In the genomic region with DNA sequence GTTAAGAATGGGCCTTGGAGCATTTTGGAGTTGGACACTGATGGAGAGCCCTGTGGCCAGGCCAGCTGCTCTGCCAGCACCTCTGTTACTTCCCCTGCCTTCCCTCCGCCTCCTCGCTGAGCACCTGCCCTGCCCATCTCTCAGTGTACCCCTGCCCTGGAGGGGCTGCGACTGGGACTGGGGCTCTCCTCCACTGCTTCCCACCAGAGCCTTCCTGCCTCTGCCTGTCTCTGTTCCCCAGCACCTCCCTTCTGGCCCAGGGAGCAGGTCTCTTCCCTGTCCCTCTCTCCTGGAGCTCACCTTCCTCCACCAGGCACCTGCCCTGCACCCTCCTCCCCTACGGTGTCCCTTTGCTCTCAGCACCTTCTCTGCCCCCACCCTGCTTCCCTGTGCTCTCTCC, we compare ENCODE assay signal across 19 cellular contexts.
A peak's percentile ranks its signal among the peaks of the same experiment; 100 is the strongest.
DNase-seq lines count a peak whose midpoint lies in the region; ATAC-seq, FAIRE-seq and TF ChIP-seq lines count a peak whose summit lies in the region.
"Had no signal": no experiment of that assay in that cellular context is flagged by ENCODE, and none has a peak within 500 bp of the region (broad histone marks: within the 10 kb centered on the region; RNA-seq: fewer than 3 reads in every experiment).

No MANE protein-coding gene starts in this region.

- in situ Hi-C loops in G401 (cut with HindIII; ENCODE audit: low sequenced_read_pairs) = no loop called here

- FAIRE-seq in D721Med (lab: Jason Lieb, UNC) = no peak
- FAIRE-seq in kidney (lab: Jason Lieb, UNC) = no peak
- FAIRE-seq: colon, TTC549 had no signal

- intact Hi-C loops in kidney (cut with DNase I) = no loop called here

- no peak for TF ChIP-seq CTCF in DOHH2 (IDR thresholded peaks at IDR 0.05; ENCODE audit: low read depth, low read length, poor library complexity, severe bottlenecking)
- no peak for TF ChIP-seq CTCF in D721Med (IDR thresholded peaks at IDR 0.05; ENCODE audit: insufficient read depth, missing control alignments)
- TF ChIP-seq CTCF in kidney (IDR thresholded peaks at IDR 0.05; ENCODE audit: borderline replicate concordance, extremely low read depth, insufficient read depth) = no peak

- H3K27me3 ChIP-seq in BLaER1 treated with 17β-estradiol and CSF1 and Interleukin-3, amounts not matched to agents 10 nM and 100 nM = no peaks in the 10 kb centered on the region
- H3K27me3 ChIP-seq in DOHH2 (ENCODE audit: control insufficient read depth, low read length) = no peaks in the 10 kb centered on the region
- H3K27me3 ChIP-seq: BE2C, ovary had no signal

- H3K36me3 Mint-ChIP-seq in activated naive CD4-positive, alpha-beta T cell treated with anti-CD3 and anti-CD28 coated beads, Interleukin-2, amount 50 U/mL, for 72 hours = peaks cover 10 to 22% of the 10 kb centered on the region in 2 donors

- H3K9me2 ChIP-seq in DOHH2 (replicated peaks; ENCODE audit: control insufficient read depth, low read length) = no peaks in the 10 kb centered on the region

- H3K27ac ChIP-seq in BLaER1 treated with 17β-estradiol and CSF1 and Interleukin-3, amounts not matched to agents 10 nM and 100 nM = peak overlapping the region in 7 of 11 experiments; percentile 1 to 94 (median 76); a peak in 11 of 22 replicates
- H3K27ac ChIP-seq in DOHH2 (ENCODE audit: low read depth, low read length) (no peak overlapping the region), kidney (ENCODE audit: low read depth in 2 of 2, low read length in 2 of 2) (no peak overlapping the region)
- H3K27ac ChIP-seq: epithelial cell of prostate, ovary had no signal

- H3K9ac ChIP-seq in BLaER1 treated with 17β-estradiol and CSF1 and Interleukin-3, amounts not matched to agents 10 nM and 100 nM = peak overlapping the region in 5 of 11 experiments; percentile 7 to 84 (median 63); a peak in 10 of 22 replicates
- no peak overlapping the region for H3K9ac ChIP-seq in kidney (ENCODE audit: low read length in 2 of 2)

- peaks cover 37 to 87% (median 79%) of the 10 kb centered on the region in 10 experiments for H3K4me1 ChIP-seq in BLaER1 treated with 17β-estradiol and CSF1 and Interleukin-3, amounts not matched to agents 10 nM and 100 nM
- H3K4me1 ChIP-seq in DOHH2 (ENCODE audit: control insufficient read depth, low read length) (peaks cover 18% of the 10 kb centered on the region), kidney (ENCODE audit: control insufficient read depth in 1 of 2, insufficient read depth in 1 of 2, low read depth in 1 of 2, low read length in 2 of 2) (peaks cover 0 to 3% of the 10 kb centered on the region in 2 donors)

- 0 out of 2 replicates have a peak, but pooled peaks cover 2% of the 10 kb centered on the region for H3F3A ChIP-seq in DOHH2 (ENCODE audit: control insufficient read depth, insufficient read depth)

- H3K4me2 ChIP-seq in BLaER1 treated with 17β-estradiol and CSF1 and Interleukin-3, amounts not matched to agents 10 nM and 100 nM = peak overlapping the region; percentile 45 to 97 (median 82)
- H3K4me2 ChIP-seq in DOHH2 (ENCODE audit: low read length) = 0 out of 2 replicates have a peak overlapping the region, but pooled peaks have one; percentile 14

- H4K20me1 ChIP-seq in BLaER1 treated with 17β-estradiol and CSF1 and Interleukin-3, amounts not matched to agents 10 nM and 100 nM = peaks cover 5 to 100% (median 86%) of the 10 kb centered on the region in 11 experiments; a peak in 21 of 22 replicates
- H4K20me1 ChIP-seq in DOHH2 (ENCODE audit: control insufficient read depth, insufficient read depth, low read depth, low read length) = 0 out of 2 replicates have a peak, but pooled peaks cover 5% of the 10 kb centered on the region

- no peaks in the 10 kb centered on the region for H3K9me3 ChIP-seq in BLaER1 treated with 17β-estradiol and CSF1 and Interleukin-3, amounts not matched to agents 10 nM and 100 nM (replicated peaks in 1 of 11)
- H3K9me3 ChIP-seq in DOHH2 (ENCODE audit: control insufficient read depth, insufficient read depth, low read length) (no peaks in the 10 kb centered on the region), kidney (ENCODE audit: control insufficient read depth in 1 of 2, low read length in 2 of 2) (no peaks in the 10 kb centered on the region)
- H3K9me3 ChIP-seq: BE2C, ovary had no signal

- DNase-seq in activated naive CD4-positive, alpha-beta T cell treated with anti-CD3 and anti-CD28 coated beads, Interleukin-2, amount 50 U/mL, for 72 hours (ENCODE audit: low spot score in 2 of 2) = no peak
- DNase-seq in left lobe of liver (ENCODE audit: low spot score) (no peak), G401 (ENCODE audit: low spot score) (no peak), D721Med (ENCODE audit: insufficient read length, low spot score) (no peak), kidney (no peak), NCI-H1694 (lab: John Stamatoyannopoulos, UW) (no peak)
- DNase-seq: amniotic stem cell, BE2C, islet precursor cell, Karpas-422, NCI-H1436 treated with DMSO at 0.1 percent for 48 hours, NCI-H345, OCI-M1, ovary had no signal

- peak overlapping the region in 3 of 10 experiments; percentile 9 to 30 (median 23); a peak in 3 of 20 replicates for H3K4me3 ChIP-seq in BLaER1 treated with 17β-estradiol and CSF1 and Interleukin-3, amounts not matched to agents 10 nM and 100 nM
- no peak overlapping the region for H3K4me3 ChIP-seq in DOHH2 (ENCODE audit: low read length)
- no peak overlapping the region for H3K4me3 ChIP-seq in kidney (ENCODE audit: low read length in 2 of 2)
- H3K4me3 ChIP-seq: ovary had no signal

- peaks cover 33% of the 10 kb centered on the region for H3K79me2 ChIP-seq in DOHH2 (ENCODE audit: control insufficient read depth, low read length)

- peaks cover 50 to 78% (median 59%) of the 10 kb centered on the region in 11 experiments for H3K36me3 ChIP-seq in BLaER1 treated with 17β-estradiol and CSF1 and Interleukin-3, amounts not matched to agents 10 nM and 100 nM
- H3K36me3 ChIP-seq in DOHH2 (ENCODE audit: control insufficient read depth, low read length) (peaks cover 32% of the 10 kb centered on the region), kidney (ENCODE audit: control insufficient read depth in 1 of 2, insufficient read depth in 2 of 2, low read length in 2 of 2) (peaks cover 22% of the 10 kb centered on the region in 2 donors)
- H3K36me3 ChIP-seq: ovary had no signal

- peak in 1 of 2 donors; percentile 32 for ATAC-seq in activated naive CD4-positive, alpha-beta T cell treated with anti-CD3 and anti-CD28 coated beads, Interleukin-2, amount 50 U/mL, for 72 hours
- peak; percentile 11 for ATAC-seq in left lobe of liver

- no peaks in the 10 kb centered on the region for H3K9me3 Mint-ChIP-seq in activated naive CD4-positive, alpha-beta T cell treated with anti-CD3 and anti-CD28 coated beads, Interleukin-2, amount 50 U/mL, for 72 hours

- H3K27ac Mint-ChIP-seq in activated naive CD4-positive, alpha-beta T cell treated with anti-CD3 and anti-CD28 coated beads, Interleukin-2, amount 50 U/mL, for 72 hours = peak overlapping the region; percentile 6 to 50

Comparison
In these comparisons a context has a peak if more than half of its experiments do, and no peak if none do; other contexts are left out.
1. H3K27ac ChIP-seq: peak in BLaER1 treated with 17β-estradiol and CSF1 and Interleukin-3, amounts not matched to agents 10 nM and 100 nM (7 of 11); none in DOHH2 (single experiment) and kidney (0 of 2).